In genomic region chr18:62211323-62211828, GRCh38 we compare ENCODE assay signal across 1 cellular context.
TF ChIP-seq lines count a peak whose summit lies in the region.

No MANE protein-coding gene starts in this region.

TF ChIP-seq in HepG2, 621 proteins besides CTCF, POLR2A, EP300 and RAD21 (continued from another document):
- TF ChIP-seq PAXIP1 (CRISPR knock-in tag; conservative IDR thresholded peaks at IDR 0.05) (0 out of 2 replicates have a peak, but pooled peaks have one; percentile 30), ZNF10 (CRISPR knock-in tag; IDR thresholded peaks at IDR 0.05; ENCODE audit: borderline replicate concordance, low read depth) (no peak), LCORL (IDR thresholded peaks at IDR 0.05) (no peak), LCORL (CRISPR knock-in tag; IDR thresholded peaks at IDR 0.05) (no peak), TBX3 (IDR thresholded peaks at IDR 0.05; ENCODE audit: borderline replicate concordance) (peak; percentile 63; the same call in 1 of the 2 replicates), MAFF (IDR thresholded peaks at IDR 0.05; ENCODE audit: low read depth, low read length) (no peak), ARID3A (IDR thresholded peaks at IDR 0.05; ENCODE audit: low read depth, low read length) (no peak), SMARCC2 (IDR thresholded peaks at IDR 0.05) (no peak), ZNF282 (IDR thresholded peaks at IDR 0.05; ENCODE audit: partially characterized antibody) (no peak), HOXA9 (CRISPR knock-in tag; IDR thresholded peaks at IDR 0.05; ENCODE audit: borderline replicate concordance) (no peak), FOXP1 (IDR thresholded peaks at IDR 0.05) (no peak), FOXP1 (CRISPR knock-in tag; IDR thresholded peaks at IDR 0.05) (peak; percentile 10; the same call in 1 of the 2 replicates), ZNF253 (CRISPR knock-in tag; IDR thresholded peaks at IDR 0.05; ENCODE audit: borderline replicate concordance) (no peak), E2F2 (CRISPR knock-in tag; IDR thresholded peaks at IDR 0.05; ENCODE audit: borderline replicate concordance) (no peak), NBN (conservative IDR thresholded peaks at IDR 0.05) (no peak)
